In the genomic region with DNA sequence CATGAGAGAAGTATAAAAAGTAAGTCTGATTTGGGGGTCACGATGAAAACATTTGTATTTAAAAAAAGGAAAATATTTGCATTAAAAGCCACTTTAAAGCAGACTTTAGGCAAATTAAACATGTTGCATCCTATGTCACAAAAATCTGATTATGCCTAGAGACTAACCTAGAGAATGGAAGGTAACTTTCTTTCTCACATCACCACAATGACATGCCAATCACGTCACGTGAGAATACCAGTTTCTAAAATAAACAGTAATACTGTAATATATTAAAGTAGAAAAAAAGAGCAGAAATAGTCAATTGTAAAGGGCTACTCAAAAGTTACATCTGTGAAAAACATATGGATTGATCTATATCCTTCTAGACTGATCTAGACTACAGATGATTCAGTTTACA, we compare ENCODE assay signal across 1 cellular context.
A peak's percentile ranks its signal among the peaks of the same experiment; 100 is the strongest.
TF ChIP-seq lines count a peak whose summit lies in the region.

No MANE protein-coding gene starts in this region.

TF ChIP-seq in GM12878, 131 proteins besides CTCF, POLR2A, EP300 and RAD21:
- TF ChIP-seq, protein P1, sequence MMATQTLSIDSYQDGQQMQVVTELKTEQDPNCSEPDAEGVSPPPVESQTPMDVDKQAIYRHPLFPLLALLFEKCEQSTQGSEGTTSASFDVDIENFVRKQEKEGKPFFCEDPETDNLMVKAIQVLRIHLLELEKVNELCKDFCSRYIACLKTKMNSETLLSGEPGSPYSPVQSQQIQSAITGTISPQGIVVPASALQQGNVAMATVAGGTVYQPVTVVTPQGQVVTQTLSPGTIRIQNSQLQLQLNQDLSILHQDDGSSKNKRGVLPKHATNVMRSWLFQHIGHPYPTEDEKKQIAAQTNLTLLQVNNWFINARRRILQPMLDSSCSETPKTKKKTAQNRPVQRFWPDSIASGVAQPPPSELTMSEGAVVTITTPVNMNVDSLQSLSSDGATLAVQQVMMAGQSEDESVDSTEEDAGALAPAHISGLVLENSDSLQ (IDR thresholded peaks at IDR 0.05): peak; percentile 70
- TF ChIP-seq BHLHE40 (IDR thresholded peaks at IDR 0.05; ENCODE audit: borderline replicate concordance in 1 of 2, low read depth in 2 of 2, low read length in 1 of 2) (peak; percentile 54 to 60), SP1 (IDR thresholded peaks at IDR 0.05; ENCODE audit: low read depth, low read length) (no peak)
